Comparison of ENCODE assay signal across 12 cellular contexts in genomic region chr3:177820683-177821316, GRCh38.
A peak's percentile ranks its signal among the peaks of the same experiment; 100 is the strongest.
DNase-seq lines count a peak whose midpoint lies in the region; ATAC-seq, FAIRE-seq and TF ChIP-seq lines count a peak whose summit lies in the region.
"Had no signal": no experiment of that assay in that cellular context is flagged by ENCODE, and none has a peak within 500 bp of the region (broad histone marks: within the 10 kb centered on the region; RNA-seq: fewer than 3 reads in every experiment).

No MANE protein-coding gene starts in this region.

- peaks cover 2 to 4% (median 4%) of the 10 kb centered on the region in 3 donors for H3K4me1 Mint-ChIP-seq in CD8-positive, alpha-beta memory T cell

- intact Hi-C loops in testis (cut with DNase I; ENCODE audit: low total_unique reads): no loop called here

- DNase-seq in GM12892 (ENCODE audit: insufficient read length) (no peak), M059J (ENCODE audit: low read depth) (peak; percentile 71), fibroblast of villous mesenchyme (ENCODE audit: low read depth) (peak; percentile 53), testis (no peak)
- no peak for DNase-seq in activated CD8-positive, alpha-beta memory T cell treated with anti-CD3 and anti-CD28 coated beads, Interleukin-2, amount 50 U/mL, for 4 hours
- DNase-seq in CD8-positive, alpha-beta memory T cell: no peak
- DNase-seq: activated CD8-positive, alpha-beta memory T cell treated with anti-CD3 and anti-CD28 coated beads, Interleukin-2, amount 10 ng/mL, durations not matched to agents 7 days and 5 days; DMS79; NCI-H82 had no signal

- H3K4me1 ChIP-seq in testis: peaks cover 7% of the 10 kb centered on the region
- H3K4me1 ChIP-seq in CD8-positive, alpha-beta memory T cell (ENCODE audit: insufficient read depth, low read length): no peaks in the 10 kb centered on the region

- no peaks in the 10 kb centered on the region for H3K36me3 ChIP-seq in testis (ENCODE audit: low read depth, missing control alignments)
- H3K36me3 ChIP-seq in CD8-positive, alpha-beta memory T cell (ENCODE audit: insufficient read depth, low read length): no peaks in the 10 kb centered on the region

- WGBS in testis, 2 donors: 54 to 61% methylated on average over 2 of the region's 2 CpGs

- TF ChIP-seq CTCF in fibroblast of villous mesenchyme (IDR thresholded peaks at IDR 0.05; ENCODE audit: insufficient read depth, low read depth, low read length): no peak
- no peak for TF ChIP-seq CTCF in testis (IDR thresholded peaks at IDR 0.05)

- POLR2A ChIA-PET in CD8-positive, alpha-beta memory T cell (lab: Charles Lee): no interaction called here

- no peaks in the 10 kb centered on the region for H3K27me3 ChIP-seq in testis
- H3K27me3 ChIP-seq in CD8-positive, alpha-beta memory T cell (ENCODE audit: insufficient read depth, low read length, poor library complexity, severe bottlenecking): no peaks in the 10 kb centered on the region

- no peaks in the 10 kb centered on the region for H3K9me3 ChIP-seq in testis
- H3K9me3 ChIP-seq in CD8-positive, alpha-beta memory T cell (ENCODE audit: low read length): no peaks in the 10 kb centered on the region

- H3K4me3 Mint-ChIP-seq in CD8-positive, alpha-beta memory T cell: no peak overlapping the region
- H3K4me3 Mint-ChIP-seq: activated CD8-positive, alpha-beta memory T cell treated with anti-CD3 and anti-CD28 coated beads, Interleukin-2, amount 10 ng/mL, durations not matched to agents 7 days and 5 days had no signal

- H3K27ac Mint-ChIP-seq in CD8-positive, alpha-beta memory T cell: no peak overlapping the region
- H3K27ac Mint-ChIP-seq: activated CD8-positive, alpha-beta memory T cell treated with anti-CD3 and anti-CD28 coated beads, Interleukin-2, amount 10 ng/mL, durations not matched to agents 7 days and 5 days had no signal

- no peaks in the 10 kb centered on the region for H3K9me3 Mint-ChIP-seq in CD8-positive, alpha-beta memory T cell

- H3K27ac ChIP-seq in testis: no peak overlapping the region
- no peak overlapping the region for H3K27ac ChIP-seq in CD8-positive, alpha-beta memory T cell (ENCODE audit: low read depth, low read length)

- no peaks in the 10 kb centered on the region for H3K27me3 Mint-ChIP-seq in CD8-positive, alpha-beta memory T cell
- H3K27me3 Mint-ChIP-seq: activated CD8-positive, alpha-beta memory T cell treated with anti-CD3 and anti-CD28 coated beads, Interleukin-2, amount 10 ng/mL, durations not matched to agents 7 days and 5 days had no signal

- ATAC-seq in GM21576 (IDR thresholded peaks at IDR 0.05; ENCODE audit: unreplicated experiment) (peak; percentile 67), HG03457 (IDR thresholded peaks at IDR 0.05; ENCODE audit: unreplicated experiment) (no peak)
- ATAC-seq: activated CD8-positive, alpha-beta memory T cell treated with anti-CD3 and anti-CD28 coated beads, Interleukin-2, amount 10 ng/mL, durations not matched to agents 7 days and 5 days had no signal

- no peaks in the 10 kb centered on the region for H3K36me3 Mint-ChIP-seq in CD8-positive, alpha-beta memory T cell
- H3K36me3 Mint-ChIP-seq: activated CD8-positive, alpha-beta memory T cell treated with anti-CD3 and anti-CD28 coated beads, Interleukin-2, amount 10 ng/mL, durations not matched to agents 7 days and 5 days had no signal

- peak; percentile 50 for FAIRE-seq in GM12892 (lab: Jason Lieb, UNC)
- FAIRE-seq: endothelial cell of umbilical vein had no signal

- CTCF ChIA-PET in CD8-positive, alpha-beta memory T cell (lab: Charles Lee): no interaction called here

- no peak for TF ChIP-seq POLR2A in GM12892 (IDR thresholded peaks at IDR 0.05; ENCODE audit: low read depth, low read length)
- TF ChIP-seq POLR2A in testis (IDR thresholded peaks at IDR 0.05): no peak

- H3K4me3 ChIP-seq in fibroblast of villous mesenchyme (ENCODE audit: low read depth, low read length) (no peak overlapping the region), testis (no peak overlapping the region)
- H3K4me3 ChIP-seq in CD8-positive, alpha-beta memory T cell (ENCODE audit: low read length): no peak overlapping the region

Comparison
In these comparisons a context has a peak if more than half of its experiments do, and no peak if none do; other contexts are left out.
1. DNase-seq: peak in M059J (single experiment) and fibroblast of villous mesenchyme (single experiment); none in GM12892 (single experiment), testis (single experiment), activated CD8-positive, alpha-beta memory T cell treated with anti-CD3 and anti-CD28 coated beads, Interleukin-2, amount 50 U/mL, for 4 hours (single experiment) and CD8-positive, alpha-beta memory T cell (0 of 5).